ENCODE assay signal across 16 cellular contexts in the genomic region with DNA sequence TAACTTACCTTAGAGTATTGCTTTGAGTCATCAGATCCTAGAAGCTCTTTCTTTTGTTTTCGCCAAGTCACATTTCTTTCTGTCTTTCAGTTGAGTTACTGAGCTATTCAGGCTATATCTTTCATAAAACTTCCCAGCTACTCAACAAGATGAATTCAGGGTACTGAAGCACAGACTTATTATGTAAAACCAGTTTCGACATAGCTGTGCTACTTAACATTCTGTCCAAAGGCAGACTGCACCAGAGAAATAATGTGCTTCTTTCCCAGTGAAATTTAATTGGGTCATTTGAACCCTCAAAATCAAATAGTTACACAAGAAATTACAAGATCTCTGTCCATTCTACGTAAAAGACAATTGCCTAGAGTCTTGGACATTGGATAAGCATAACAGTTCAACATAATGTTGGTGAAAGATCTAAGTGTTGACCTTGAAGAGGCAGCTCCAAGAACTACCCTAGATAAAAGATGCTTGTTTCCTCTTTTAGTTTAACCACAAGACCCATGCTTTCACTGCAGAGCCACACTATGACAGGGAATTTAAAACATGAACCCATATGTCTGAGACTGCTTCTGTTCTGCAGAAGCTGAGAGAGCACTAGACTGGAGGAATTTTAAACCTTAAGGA.
A peak's percentile ranks its signal among the peaks of the same experiment; 100 is the strongest.
DNase-seq lines count a peak whose midpoint lies in the region; ATAC-seq, FAIRE-seq and TF ChIP-seq lines count a peak whose summit lies in the region.
"Had no signal": no experiment of that assay in that cellular context is flagged by ENCODE, and none has a peak within 500 bp of the region (broad histone marks: within the 10 kb centered on the region; RNA-seq: fewer than 3 reads in every experiment).

No MANE protein-coding gene starts in this region.

- H2AFZ ChIP-seq in GM12878 (ENCODE audit: control insufficient read depth, low read depth, low read length): no peak overlapping the region
- no peak overlapping the region for H2AFZ ChIP-seq in trophoblast cell (ENCODE audit: insufficient read depth, low read length, poor library complexity)

- no peak overlapping the region for H3K23ac ChIP-seq in trophoblast cell (ENCODE audit: low read length)

- H3K27ac Mint-ChIP-seq in osteocyte (ENCODE audit: unreplicated experiment): peak overlapping the region; percentile 15
- peak overlapping the region in 1 of 2 donors; percentile 5 for H3K27ac Mint-ChIP-seq in natural killer cell treated with Interleukin-12 subunit alpha and Interleukin-12 subunit beta and Interleukin-15 and Interleukin-18, amount 100 ng/mL, for 72 hours
- H3K27ac Mint-ChIP-seq: CD4-positive, alpha-beta memory T cell had no signal

- no peak overlapping the region for H3K18ac ChIP-seq in trophoblast cell (ENCODE audit: low read length)

- RAD21 ChIA-PET in GM12878 (lab: Charles Lee; ENCODE audit: unreplicated experiment): interaction anchor here (1.0 kb wide), 1 partner anchor 17 kb away, joined by 3 read pairs; no protein-coding TSS in a partner anchor

- no peaks in the 10 kb centered on the region for H3K27me3 ChIP-seq in GM12878 (replicated peaks in 1 of 2; ENCODE audit: control insufficient read depth in 2 of 2, insufficient read depth in 2 of 2, low read length in 1 of 2)
- no peaks in the 10 kb centered on the region for H3K27me3 ChIP-seq in trophoblast cell (ENCODE audit: insufficient read depth, low read length)

- H3K4me3 Mint-ChIP-seq in osteocyte (ENCODE audit: unreplicated experiment): no peak overlapping the region
- no peak overlapping the region for H3K4me3 Mint-ChIP-seq in natural killer cell treated with Interleukin-12 subunit alpha and Interleukin-12 subunit beta and Interleukin-15 and Interleukin-18, amount 100 ng/mL, for 72 hours
- H3K4me3 Mint-ChIP-seq: CD4-positive, alpha-beta memory T cell; central memory CD8-positive, alpha-beta T cell had no signal

- no peak overlapping the region for H4K12ac ChIP-seq in trophoblast cell (ENCODE audit: low read depth, low read length)

- intact Hi-C loops in GM12878 (cut with micrococcal nuclease; ENCODE audit: unreplicated experiment): no loop called here

- H3K36me3 Mint-ChIP-seq in osteocyte (ENCODE audit: unreplicated experiment): peaks cover 2% of the 10 kb centered on the region
- no peaks in the 10 kb centered on the region for H3K36me3 Mint-ChIP-seq in natural killer cell treated with Interleukin-12 subunit alpha and Interleukin-12 subunit beta and Interleukin-15 and Interleukin-18, amount 100 ng/mL, for 72 hours
- H3K36me3 Mint-ChIP-seq: CD4-positive, alpha-beta memory T cell had no signal

- no peaks in the 10 kb centered on the region for H3K9me3 Mint-ChIP-seq in osteocyte (ENCODE audit: unreplicated experiment)
- peaks cover 7% of the 10 kb centered on the region for H3K9me3 Mint-ChIP-seq in natural killer cell treated with Interleukin-12 subunit alpha and Interleukin-12 subunit beta and Interleukin-15 and Interleukin-18, amount 100 ng/mL, for 72 hours
- H3K9me3 Mint-ChIP-seq: CD4-positive, alpha-beta memory T cell; central memory CD8-positive, alpha-beta T cell had no signal

- H4K8ac ChIP-seq in trophoblast cell (ENCODE audit: low read depth, low read length): no peak overlapping the region

- CTCF ChIA-PET in GM12878 (lab: Yijun Ruan, JAX): interaction anchor here (0.7 to 1.4 kb wide), 3 partner anchors 8 to 52 kb away, joined by 3 read pairs; no protein-coding TSS in a partner anchor

- TF ChIP-seq POLR2A in GM12878 (IDR thresholded peaks at IDR 0.05; ENCODE audit: low read depth, low read length): no peak

- FAIRE-seq in GM12878 (lab: Jason Lieb, UNC): no peak

- H3K4me1 Mint-ChIP-seq in osteocyte (ENCODE audit: unreplicated experiment): peaks cover 50% of the 10 kb centered on the region
- H3K4me1 Mint-ChIP-seq in natural killer cell treated with Interleukin-12 subunit alpha and Interleukin-12 subunit beta and Interleukin-15 and Interleukin-18, amount 100 ng/mL, for 72 hours (ENCODE audit: low read depth in 2 of 2): no peaks in the 10 kb centered on the region
- H3K4me1 Mint-ChIP-seq: CD4-positive, alpha-beta memory T cell; central memory CD8-positive, alpha-beta T cell had no signal

- H3K9ac ChIP-seq in GM12878 (ENCODE audit: control insufficient read depth, insufficient read depth, low read length) (no peak overlapping the region), trophoblast cell (ENCODE audit: low read length) (no peak overlapping the region)

- 38% methylated on average over 3 of the region's 3 CpGs for WGBS in GM12878 (ENCODE audit: insufficient coverage, insufficient replicate concordance, low lambda C conversion rate, missing lambda C conversion rate)
- WGBS in trophoblast cell (ENCODE audit: extremely low coverage, insufficient coverage, insufficient read length): no CpG with 5 or more reads among the region's 3 CpGs

- DNase-seq in MV-4-11 (lab: John Stamatoyannopoulos, UW): peak; percentile 86
- no peak for DNase-seq in GM12878 (ENCODE audit: low read depth, low spot score)
- DNase-seq in osteocyte (ENCODE audit: extremely low spot score, unreplicated experiment): no peak
- no peak for DNase-seq in 8988T
- DNase-seq in amniotic stem cell (lab: John Stamatoyannopoulos, UW): no peak
- DNase-seq in trophoblast cell: no peak
- no peak for DNase-seq in natural killer cell treated with Interleukin-12 subunit alpha and Interleukin-12 subunit beta and Interleukin-15 and Interleukin-18, amount 100 ng/mL, for 72 hours (ENCODE audit: low spot score)
- DNase-seq: activated CD4-positive, alpha-beta T cell treated with anti-CD3 and anti-CD28 coated beads, Interleukin-2, amount 50 U/mL, for 4 hours; activated gamma-delta T cell; CD4-positive, alpha-beta memory T cell; IMR-90; NCI-H187; T-helper 1 cell had no signal

- no peak overlapping the region for H3K4ac ChIP-seq in trophoblast cell (ENCODE audit: low read depth, low read length)

- in situ Hi-C loops in GM12878 (cut with MboI): no loop called here

- H4K20me1 ChIP-seq in GM12878 (ENCODE audit: control insufficient read depth, insufficient read depth): no peaks in the 10 kb centered on the region

- H3K4me1 ChIP-seq in GM12878 (ENCODE audit: control insufficient read depth, insufficient read depth, low read length) (no peaks in the 10 kb centered on the region), trophoblast cell (ENCODE audit: control insufficient read depth in 1 of 2, insufficient read depth in 2 of 2, low read length in 2 of 2) (peaks cover 2 to 7% of the 10 kb centered on the region in 2 experiments)

- no peaks in the 10 kb centered on the region for H3K79me1 ChIP-seq in trophoblast cell (ENCODE audit: low read length)

- BruUV-seq in GM12878 (replicated peaks; lab: Mats Ljungman, UMichigan): no TSS peak

- H3K9me3 ChIP-seq in GM12878 (replicated peaks; ENCODE audit: control insufficient read depth, insufficient read depth, low read length) (no peaks in the 10 kb centered on the region), trophoblast cell (ENCODE audit: insufficient read depth, low read depth, low read length) (no peaks in the 10 kb centered on the region)

- H3K14ac ChIP-seq in trophoblast cell (ENCODE audit: low read length): no peak overlapping the region

- ATAC-seq in GM21723 (IDR thresholded peaks at IDR 0.05; ENCODE audit: unreplicated experiment): peak; percentile 60
- ATAC-seq in GM12878: peak; percentile 27; the same call in 1 of the 3 replicates
- ATAC-seq in natural killer cell treated with Interleukin-12 subunit alpha and Interleukin-12 subunit beta and Interleukin-15 and Interleukin-18, amount 100 ng/mL, for 72 hours: no peak
- ATAC-seq: sciatic nerve had no signal

- POLR2A ChIA-PET in GM12878 (lab: Charles Lee): no interaction called here

- H3K79me2 ChIP-seq in GM12878 (ENCODE audit: control insufficient read depth, insufficient read depth, low read length) (no peaks in the 10 kb centered on the region), trophoblast cell (ENCODE audit: control insufficient read depth, insufficient read depth, low read length, poor library complexity) (no peaks in the 10 kb centered on the region)

- no peak overlapping the region for H3K27ac ChIP-seq in GM12878 (ENCODE audit: control insufficient read depth, insufficient read depth)
- H3K27ac ChIP-seq in trophoblast cell (ENCODE audit: low read depth, low read length): no peak overlapping the region

- H2AK5ac ChIP-seq in trophoblast cell (ENCODE audit: low read length): no peak overlapping the region

- no peak for TF ChIP-seq RAD21 in GM12878 (IDR thresholded peaks at IDR 0.05; ENCODE audit: insufficient read depth, low read depth, low read length)

- TF ChIP-seq CTCF in GM12878 (IDR thresholded peaks at IDR 0.05 in 2 of 3, conservative IDR thresholded peaks at IDR 0.05 in 1 of 3; ENCODE audit: control insufficient read depth in 2 of 3, extremely low read depth in 1 of 3, insufficient read depth in 1 of 3, low read depth in 3 of 3, low read length in 3 of 3): no peak
- TF ChIP-seq CTCF in osteocyte (IDR thresholded peaks at IDR 0.05): no peak

- no peak overlapping the region for H2BK12ac ChIP-seq in trophoblast cell (ENCODE audit: low read length)

- H2BK120ac ChIP-seq in trophoblast cell (ENCODE audit: insufficient read depth, low read length, poor library complexity): no peak overlapping the region

- H3K36me3 ChIP-seq in GM12878 (ENCODE audit: control insufficient read depth in 2 of 2, insufficient read depth in 2 of 2, low read length in 1 of 2) (no peaks in the 10 kb centered on the region), trophoblast cell (ENCODE audit: control insufficient read depth in 1 of 2, insufficient read depth in 2 of 2, low read length in 2 of 2) (no peaks in the 10 kb centered on the region)

- TF ChIP-seq EP300 in GM12878 (IDR thresholded peaks at IDR 0.05; ENCODE audit: borderline replicate concordance in 1 of 2, control insufficient read depth in 1 of 2, low read depth in 2 of 2, low read length in 2 of 2): no peak

- no peaks in the 10 kb centered on the region for H3K27me3 Mint-ChIP-seq in osteocyte (ENCODE audit: unreplicated experiment)
- no peaks in the 10 kb centered on the region for H3K27me3 Mint-ChIP-seq in natural killer cell treated with Interleukin-12 subunit alpha and Interleukin-12 subunit beta and Interleukin-15 and Interleukin-18, amount 100 ng/mL, for 72 hours
- H3K27me3 Mint-ChIP-seq: CD4-positive, alpha-beta memory T cell; central memory CD8-positive, alpha-beta T cell had no signal

- no peak overlapping the region for H4K91ac ChIP-seq in trophoblast cell (ENCODE audit: low read depth, low read length)

- no peak overlapping the region for H3K4me2 ChIP-seq in GM12878 (ENCODE audit: control insufficient read depth, insufficient read depth)
- no peak overlapping the region for H3K4me2 ChIP-seq in trophoblast cell (ENCODE audit: low read length)

- no peak overlapping the region for H3K4me3 ChIP-seq in GM12878
- no peak overlapping the region for H3K4me3 ChIP-seq in trophoblast cell (ENCODE audit: low read depth, low read length)

- no peak overlapping the region for H2BK5ac ChIP-seq in trophoblast cell (ENCODE audit: low read depth, low read length, poor library complexity)

- SMC1A ChIA-PET in GM12878 (lab: Charles Lee; ENCODE audit: uncharacterized antibody, unreplicated experiment): interaction anchor here (0.7 to 1.1 kb wide), 2 partner anchors 39 to 680 kb away, joined by 3 read pairs; no protein-coding TSS in a partner anchor

TF ChIP-seq in GM12878, 131 proteins besides CTCF, POLR2A, EP300 and RAD21 (continues in another document):
- TF ChIP-seq NRF1 (conservative IDR thresholded peaks at IDR 0.05; ENCODE audit: low read depth, low read length) (no peak), ZNF274 (IDR thresholded peaks at IDR 0.05; ENCODE audit: insufficient read depth, insufficient read length) (no peak)

Comparison
In these comparisons a context has a peak if more than half of its experiments do, and no peak if none do; other contexts are left out.
1. ATAC-seq: peak in GM21723 (single experiment) and GM12878 (single experiment); none in natural killer cell treated with Interleukin-12 subunit alpha and Interleukin-12 subunit beta and Interleukin-15 and Interleukin-18, amount 100 ng/mL, for 72 hours (0 of 2).